34 cellular contexts compared by ENCODE assay signal in the genomic region with DNA sequence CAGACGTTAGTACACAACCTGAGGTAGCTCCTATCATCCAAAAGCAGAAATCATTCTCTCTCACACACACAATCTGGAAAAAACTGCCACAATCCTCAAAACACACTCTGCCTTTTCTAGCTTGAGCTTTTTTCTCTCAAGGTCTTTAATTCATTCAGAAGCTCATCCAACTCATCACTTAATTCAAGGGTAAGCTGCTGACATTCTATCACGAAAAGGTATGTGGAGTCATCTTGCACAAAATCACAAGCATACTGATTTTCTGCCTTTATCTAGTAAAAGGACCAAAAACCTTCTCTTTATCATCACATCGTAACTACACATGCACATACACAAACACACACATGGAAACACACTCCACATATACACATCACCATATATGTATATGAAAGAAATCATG.
"Had no signal": no experiment of that assay in that cellular context is flagged by ENCODE, and none has a peak within 500 bp of the region (broad histone marks: within the 10 kb centered on the region; RNA-seq: fewer than 3 reads in every experiment).

No MANE protein-coding gene starts in this region.

- H3K4me3 Mint-ChIP-seq: activated B cell treated with CpG ODN at 0.5 μM for 24 hours; activated CD4-positive, alpha-beta memory T cell treated with anti-CD3 and anti-CD28 coated beads for 36 hours; activated CD4-positive, alpha-beta T cell treated with anti-CD3 and anti-CD28 coated beads, Interleukin-2, amount 10 ng/mL, durations not matched to agents 24 days and 14 days; activated CD8-positive, alpha-beta T cell treated with anti-CD3 and anti-CD28 coated beads for 36 hours; activated naive CD4-positive, alpha-beta T cell treated with anti-CD3 and anti-CD28 coated beads, Interleukin-2, amount 10 ng/mL, durations not matched to agents 7 days and 5 days; activated naive CD4-positive, alpha-beta T cell treated with anti-CD3 and anti-CD28 coated beads, Interleukin-2, amount 50 U/mL, for 24 hours; activated naive CD8-positive, alpha-beta T cell; activated naive CD8-positive, alpha-beta T cell treated with anti-CD3 and anti-CD28 coated beads, Interleukin-2, amount 10 ng/mL, durations not matched to agents 7 days and 5 days; activated naive CD8-positive, alpha-beta T cell treated with anti-CD3 and anti-CD28 coated beads, Interleukin-2, amount 50 U/mL, for 24 hours; activated T-cell treated with anti-CD3 and anti-CD28 coated beads, Interleukin-2, amount 50 U/mL, for 24 hours; central memory CD8-positive, alpha-beta T cell; T-helper 1 cell treated with Interleukin-12 subunit alpha and Interleukin-12 subunit beta and Interleukin-4 antibody, amounts not matched to agents 30 μg/mL and 1 μg/mL, for 36 hours; T-helper 2 cell treated with Interferon-gamma antibody and Interleukin-4, amounts not matched to agents 5 μg/mL and 100 μg/mL, for 36 hours had no signal

- H3K27ac Mint-ChIP-seq: activated B cell treated with CpG ODN at 0.5 μM for 24 hours; activated CD4-positive, alpha-beta memory T cell treated with anti-CD3 and anti-CD28 coated beads for 36 hours; activated CD4-positive, alpha-beta T cell treated with anti-CD3 and anti-CD28 coated beads, Interleukin-2, amount 10 ng/mL, durations not matched to agents 24 days and 14 days; activated CD8-positive, alpha-beta T cell treated with anti-CD3 and anti-CD28 coated beads for 36 hours; activated naive CD4-positive, alpha-beta T cell treated with anti-CD3 and anti-CD28 coated beads, Interleukin-2, amount 10 ng/mL, durations not matched to agents 7 days and 5 days; activated naive CD4-positive, alpha-beta T cell treated with anti-CD3 and anti-CD28 coated beads, Interleukin-2, amount 50 U/mL, for 24 hours; activated naive CD8-positive, alpha-beta T cell; activated naive CD8-positive, alpha-beta T cell treated with anti-CD3 and anti-CD28 coated beads, Interleukin-2, amount 10 ng/mL, durations not matched to agents 7 days and 5 days; activated naive CD8-positive, alpha-beta T cell treated with anti-CD3 and anti-CD28 coated beads, Interleukin-2, amount 50 U/mL, for 24 hours; activated T-cell treated with anti-CD3 and anti-CD28 coated beads, Interleukin-2, amount 50 U/mL, for 24 hours; activated T-helper 2 cell treated with anti-CD3 and anti-CD28 coated beads, Interferon-gamma antibody, Interleukin-2, Interleukin-4, amounts not matched to agents 10 μg/mL and 5 μg/mL and 100 μg/mL, durations not matched to agents 14 hours and 24 hours and 36 hours; T-helper 1 cell treated with Interleukin-12 subunit alpha and Interleukin-12 subunit beta and Interleukin-4 antibody, amounts not matched to agents 30 μg/mL and 1 μg/mL, for 36 hours; T-helper 2 cell treated with Interferon-gamma antibody and Interleukin-4, amounts not matched to agents 5 μg/mL and 100 μg/mL, for 36 hours had no signal

- H3K27ac ChIP-seq: body of pancreas, cardiac muscle cell, VCaP had no signal

- FAIRE-seq: astrocyte, bronchial epithelial cell, TTC549 had no signal

- DNase-seq: activated B cell treated with CpG ODN at 0.5 μM for 24 hours; activated CD4-positive, alpha-beta memory T cell treated with anti-CD3 and anti-CD28 coated beads for 36 hours; activated CD4-positive, alpha-beta T cell treated with anti-CD3 and anti-CD28 coated beads for 4 hours; activated CD4-positive, alpha-beta T cell treated with anti-CD3 and anti-CD28 coated beads, Interleukin-2, amount 10 ng/mL, durations not matched to agents 24 days and 14 days; activated CD4-positive, alpha-beta T cell treated with anti-CD3 and anti-CD28 coated beads, Interleukin-2, amount 50 U/mL, for 1 hour; activated CD4-positive, alpha-beta T cell treated with anti-CD3 and anti-CD28 coated beads, Interleukin-2, amount 50 U/mL, for 4 hours; activated CD4-positive, CD25-positive, alpha-beta regulatory T cell treated with anti-CD3 and anti-CD28 coated beads, Interleukin-2, amount 50 U/mL, for 72 hours; activated CD8-positive, alpha-beta memory T cell treated with anti-CD3 and anti-CD28 coated beads, Interleukin-2, amount 50 U/mL, for 48 hours; activated CD8-positive, alpha-beta T cell treated with anti-CD3 and anti-CD28 coated beads for 36 hours; activated effector memory CD4-positive, alpha-beta T cell treated with Interleukin-2 at 50 U/mL for 16 hours; activated gamma-delta T cell; activated naive CD4-positive, alpha-beta T cell treated with anti-CD3 and anti-CD28 coated beads, Interleukin-2, amount 10 ng/mL, durations not matched to agents 7 days and 5 days; activated naive CD4-positive, alpha-beta T cell treated with Interleukin-2 at 50 U/mL for 16 hours; activated naive CD8-positive, alpha-beta T cell treated with anti-CD3 and anti-CD28 coated beads, Interleukin-2, amount 10 ng/mL, durations not matched to agents 7 days and 5 days; activated naive CD8-positive, alpha-beta T cell treated with anti-CD3 and anti-CD28 coated beads, Interleukin-2, amount 50 U/mL, for 24 hours; activated T-cell treated with anti-CD3 and anti-CD28 coated beads, Interleukin-2, amount 50 U/mL, for 24 hours; activated T-cell treated with anti-CD3 and anti-CD28 coated beads, Interleukin-2, amount 50 U/mL, for 48 hours; amygdala; anterior cingulate cortex; body of pancreas; T-helper 1 cell; T-helper 2 cell; T-helper 9 cell had no signal

- H3K36me3 ChIP-seq: cardiac muscle cell had no signal

- H3K4me1 Mint-ChIP-seq: activated B cell treated with CpG ODN at 0.5 μM for 24 hours; activated CD4-positive, alpha-beta T cell treated with anti-CD3 and anti-CD28 coated beads, Interleukin-2, amount 10 ng/mL, durations not matched to agents 24 days and 14 days; activated naive CD4-positive, alpha-beta T cell treated with anti-CD3 and anti-CD28 coated beads, Interleukin-2, amount 10 ng/mL, durations not matched to agents 7 days and 5 days; activated naive CD4-positive, alpha-beta T cell treated with anti-CD3 and anti-CD28 coated beads, Interleukin-2, amount 50 U/mL, for 24 hours; activated naive CD8-positive, alpha-beta T cell treated with anti-CD3 and anti-CD28 coated beads, Interleukin-2, amount 10 ng/mL, durations not matched to agents 7 days and 5 days; activated naive CD8-positive, alpha-beta T cell treated with anti-CD3 and anti-CD28 coated beads, Interleukin-2, amount 50 U/mL, for 24 hours; central memory CD8-positive, alpha-beta T cell had no signal

- H3K9me3 ChIP-seq: body of pancreas had no signal

- ATAC-seq: activated CD8-positive, alpha-beta T cell treated with anti-CD3 and anti-CD28 coated beads for 36 hours; activated naive CD8-positive, alpha-beta T cell treated with anti-CD3 and anti-CD28 coated beads, Interleukin-2, amount 50 U/mL, for 24 hours; body of pancreas had no signal

- H3K4me1 ChIP-seq: body of pancreas had no signal

- H3K9me3 Mint-ChIP-seq: activated B cell treated with CpG ODN at 0.5 μM for 24 hours; activated CD4-positive, alpha-beta memory T cell treated with anti-CD3 and anti-CD28 coated beads for 36 hours; activated CD4-positive, alpha-beta T cell treated with anti-CD3 and anti-CD28 coated beads, Interleukin-2, amount 10 ng/mL, durations not matched to agents 24 days and 14 days; activated CD8-positive, alpha-beta T cell treated with anti-CD3 and anti-CD28 coated beads for 36 hours; activated naive CD4-positive, alpha-beta T cell treated with anti-CD3 and anti-CD28 coated beads, Interleukin-2, amount 10 ng/mL, durations not matched to agents 7 days and 5 days; activated naive CD4-positive, alpha-beta T cell treated with anti-CD3 and anti-CD28 coated beads, Interleukin-2, amount 50 U/mL, for 24 hours; activated naive CD8-positive, alpha-beta T cell treated with anti-CD3 and anti-CD28 coated beads, Interleukin-2, amount 10 ng/mL, durations not matched to agents 7 days and 5 days; activated naive CD8-positive, alpha-beta T cell treated with anti-CD3 and anti-CD28 coated beads, Interleukin-2, amount 50 U/mL, for 24 hours; activated T-cell treated with anti-CD3 and anti-CD28 coated beads, Interleukin-2, amount 50 U/mL, for 24 hours; activated T-helper 2 cell treated with anti-CD3 and anti-CD28 coated beads, Interferon-gamma antibody, Interleukin-2, Interleukin-4, amounts not matched to agents 10 μg/mL and 5 μg/mL and 100 μg/mL, durations not matched to agents 14 hours and 24 hours and 36 hours; central memory CD8-positive, alpha-beta T cell; T-helper 1 cell treated with Interleukin-12 subunit alpha and Interleukin-12 subunit beta and Interleukin-4 antibody, amounts not matched to agents 30 μg/mL and 1 μg/mL, for 36 hours; T-helper 2 cell treated with Interferon-gamma antibody and Interleukin-4, amounts not matched to agents 5 μg/mL and 100 μg/mL, for 36 hours had no signal

- H3K27me3 ChIP-seq: body of pancreas, cardiac muscle cell had no signal

- H3K4me3 ChIP-seq: body of pancreas, cardiac muscle cell had no signal

- H3K36me3 Mint-ChIP-seq: activated CD4-positive, alpha-beta memory T cell treated with anti-CD3 and anti-CD28 coated beads for 36 hours; activated naive CD4-positive, alpha-beta T cell treated with anti-CD3 and anti-CD28 coated beads, Interleukin-2, amount 10 ng/mL, durations not matched to agents 7 days and 5 days; activated naive CD4-positive, alpha-beta T cell treated with anti-CD3 and anti-CD28 coated beads, Interleukin-2, amount 50 U/mL, for 24 hours; activated naive CD8-positive, alpha-beta T cell; activated naive CD8-positive, alpha-beta T cell treated with anti-CD3 and anti-CD28 coated beads, Interleukin-2, amount 10 ng/mL, durations not matched to agents 7 days and 5 days had no signal
